Comparison of ENCODE assay signal across 8 cellular contexts in genomic region chr7:70829221-70830059, GRCh38.
A peak's percentile ranks its signal among the peaks of the same experiment; 100 is the strongest.
DNase-seq lines count a peak whose midpoint lies in the region; ATAC-seq and TF ChIP-seq lines count a peak whose summit lies in the region.

No MANE protein-coding gene starts in this region.

- POLR2A ChIA-PET in activated B cell treated with CpG ODN at 0.5 μM for 24 hours (lab: Charles Lee): no interaction called here

- peak overlapping the region; percentile 55 for H3K4me2 ChIP-seq in DOHH2 (ENCODE audit: low read length)

- H3K4me1 ChIP-seq in DOHH2 (ENCODE audit: control insufficient read depth, low read length) (peaks cover 6% of the 10 kb centered on the region), HAP-1 (no peaks in the 10 kb centered on the region)

- H4K20me1 ChIP-seq in DOHH2 (ENCODE audit: control insufficient read depth, insufficient read depth, low read depth, low read length): no peaks in the 10 kb centered on the region

- H3K9me2 ChIP-seq in DOHH2 (replicated peaks; ENCODE audit: control insufficient read depth, low read length): no peaks in the 10 kb centered on the region

- no peaks in the 10 kb centered on the region for H3K79me2 ChIP-seq in DOHH2 (ENCODE audit: control insufficient read depth, low read length)

- H3K27ac Mint-ChIP-seq in activated B cell treated with CpG ODN at 0.5 μM for 24 hours: no peak overlapping the region
- H3K27ac Mint-ChIP-seq in central memory CD8-positive, alpha-beta T cell (ENCODE audit: low read depth): no peak overlapping the region

- DNase-seq in HAP-1 (ENCODE audit: low spot score in 2 of 2): peak; percentile 43 to 82
- peak; percentile 9 for DNase-seq in NCI-H187 treated with DMSO at 0.1 percent for 48 hours (lab: John Stamatoyannopoulos, UW)
- DNase-seq in activated B cell treated with CpG ODN at 0.5 μM for 24 hours: peak; percentile 42
- DNase-seq in central memory CD8-positive, alpha-beta T cell (ENCODE audit: low spot score in 2 of 2): peak; percentile 33 to 41
- peak; percentile 3 for DNase-seq in kidney glomerular epithelial cell (lab: John Stamatoyannopoulos, UW)
- DNase-seq in stimulated activated CD4-positive, alpha-beta T cell treated with anti-CD3 and anti-CD28 coated beads, Interleukin-1b, Interleukin-23, amount 100 ng/mL, for 24 hours (ENCODE audit: low read depth in 4 of 4, low spot score in 1 of 4): peak; percentile 17 to 32 (median 22)

- ATAC-seq in activated B cell treated with CpG ODN at 0.5 μM for 24 hours (ENCODE audit: low read depth) (peak; percentile 61), HG03135 (IDR thresholded peaks at IDR 0.05; ENCODE audit: unreplicated experiment) (no peak)
- ATAC-seq in central memory CD8-positive, alpha-beta T cell (replicated peaks; ENCODE audit: extremely low read depth, poor library complexity, severe bottlenecking): peak; percentile 60

- H3K4me1 Mint-ChIP-seq in activated B cell treated with CpG ODN at 0.5 μM for 24 hours: peaks cover 13% of the 10 kb centered on the region
- H3K4me1 Mint-ChIP-seq in central memory CD8-positive, alpha-beta T cell: peaks cover 15% of the 10 kb centered on the region

- intact Hi-C loops in activated B cell treated with CpG ODN at 0.5 μM for 24 hours (cut with micrococcal nuclease): loop anchor here (1.0 kb wide), 1 partner anchor 904 kb away; no protein-coding TSS in a partner anchor

- no peaks in the 10 kb centered on the region for H3K36me3 Mint-ChIP-seq in activated B cell treated with CpG ODN at 0.5 μM for 24 hours (ENCODE audit: low read depth)
- H3K36me3 Mint-ChIP-seq in central memory CD8-positive, alpha-beta T cell (ENCODE audit: insufficient read depth): no peaks in the 10 kb centered on the region

- peaks cover 17% of the 10 kb centered on the region for H3K27me3 Mint-ChIP-seq in activated B cell treated with CpG ODN at 0.5 μM for 24 hours
- H3K27me3 Mint-ChIP-seq in central memory CD8-positive, alpha-beta T cell: peaks cover 16% of the 10 kb centered on the region

- no peak overlapping the region for H3K4me3 Mint-ChIP-seq in activated B cell treated with CpG ODN at 0.5 μM for 24 hours
- H3K4me3 Mint-ChIP-seq in central memory CD8-positive, alpha-beta T cell: peak overlapping the region; percentile 44

- H3K27me3 ChIP-seq in DOHH2 (ENCODE audit: control insufficient read depth, low read length) (peaks cover 15% of the 10 kb centered on the region), HAP-1 (ENCODE audit: low read depth) (0 out of 2 replicates have a peak, but pooled peaks cover 3% of the 10 kb centered on the region)

- in situ Hi-C loops in HAP-1 (cut with MboI; ENCODE audit: low sequenced_read_pairs): no loop called here

- H3K4me3 ChIP-seq in DOHH2 (ENCODE audit: low read length) (peak overlapping the region; percentile 39), HAP-1 (no peak overlapping the region)

- no peaks in the 10 kb centered on the region for H3K36me3 ChIP-seq in DOHH2 (ENCODE audit: control insufficient read depth, low read length)
- no peaks in the 10 kb centered on the region for H3K36me3 ChIP-seq in HAP-1 (replicated peaks)

- no peak overlapping the region for H3K27ac ChIP-seq in DOHH2 (ENCODE audit: low read depth, low read length)

- H3K9me3 Mint-ChIP-seq in activated B cell treated with CpG ODN at 0.5 μM for 24 hours: no peaks in the 10 kb centered on the region
- no peaks in the 10 kb centered on the region for H3K9me3 Mint-ChIP-seq in central memory CD8-positive, alpha-beta T cell

- TF ChIP-seq CTCF in DOHH2 (IDR thresholded peaks at IDR 0.05; ENCODE audit: low read depth, low read length, poor library complexity, severe bottlenecking) (peak; percentile 88), activated B cell treated with CpG ODN at 0.5 μM for 24 hours (IDR thresholded peaks at IDR 0.05) (peak; percentile 46)

- H3K9me3 ChIP-seq in DOHH2 (ENCODE audit: control insufficient read depth, insufficient read depth, low read length) (peaks cover 3% of the 10 kb centered on the region; the same call in 1 of the 2 replicates), HAP-1 (no peaks in the 10 kb centered on the region)

- H3F3A ChIP-seq in DOHH2 (ENCODE audit: control insufficient read depth, insufficient read depth): no peaks in the 10 kb centered on the region

- CTCF ChIA-PET in activated B cell treated with CpG ODN at 0.5 μM for 24 hours (lab: Charles Lee): interaction anchor here (0.9 to 2.1 kb wide), 3 partner anchors 25 to 906 kb away, joined by 3 to 17 read pairs (median 9); no protein-coding TSS in a partner anchor

Comparison
In these comparisons a context has a peak if more than half of its experiments do, and no peak if none do; other contexts are left out.
1. DNase-seq: peak in every context shown above with its lines; median percentile 62 in HAP-1; 42 in activated B cell treated with CpG ODN at 0.5 μM for 24 hours; 37 in central memory CD8-positive, alpha-beta T cell; 22 in stimulated activated CD4-positive, alpha-beta T cell treated with anti-CD3 and anti-CD28 coated beads, Interleukin-1b, Interleukin-23, amount 100 ng/mL, for 24 hours; 9 in NCI-H187 treated with DMSO at 0.1 percent for 48 hours; 3 in kidney glomerular epithelial cell.